Comparison of ENCODE assay signal across 8 cellular contexts in genomic region chr20:7285918-7286556, GRCh38.
DNase-seq lines count a peak whose midpoint lies in the region; ATAC-seq and TF ChIP-seq lines count a peak whose summit lies in the region.

No MANE protein-coding gene starts in this region.

- H3F3A ChIP-seq in SU-DHL-6 (ENCODE audit: insufficient read depth) = no peaks in the 10 kb centered on the region

- no peaks in the 10 kb centered on the region for H3K9me2 ChIP-seq in SU-DHL-6 (replicated peaks; ENCODE audit: insufficient read depth, low read length)

- WGBS in aorta, 2 donors = 16 to 17% methylated on average over 9 of the region's 9 CpGs

- H3K27ac ChIP-seq in SU-DHL-6 (ENCODE audit: low read depth, low read length) (no peak overlapping the region), aorta (ENCODE audit: low read depth in 1 of 2, low read length in 2 of 2) (no peak overlapping the region)

- H3K9me3 Mint-ChIP-seq in natural killer cell = peaks cover 0 to 2% of the 10 kb centered on the region in 2 donors
- H3K9me3 Mint-ChIP-seq in natural killer cell treated with Interleukin-12 subunit alpha and Interleukin-12 subunit beta and Interleukin-15 and Interleukin-18, amount 100 ng/mL, for 72 hours = no peaks in the 10 kb centered on the region

- no peak for DNase-seq in natural killer cell
- DNase-seq in natural killer cell treated with Interleukin-12 subunit alpha and Interleukin-12 subunit beta and Interleukin-15 and Interleukin-18, amount 100 ng/mL, for 72 hours (ENCODE audit: low spot score) = no peak
- peak; percentile 81 for DNase-seq in NCI-H146 treated with DMSO at 0.1 percent for 48 hours (lab: John Stamatoyannopoulos, UW; ENCODE audit: unreplicated experiment)
- DNase-seq in mucosa of gallbladder (ENCODE audit: low spot score) = peak; percentile 84
- peak; percentile 68 to 80 for DNase-seq in aorta

- H3K9ac ChIP-seq in SU-DHL-6 (ENCODE audit: low read length) = no peak overlapping the region

- H3K4me1 Mint-ChIP-seq in natural killer cell = no peaks in the 10 kb centered on the region
- H3K4me1 Mint-ChIP-seq in natural killer cell treated with Interleukin-12 subunit alpha and Interleukin-12 subunit beta and Interleukin-15 and Interleukin-18, amount 100 ng/mL, for 72 hours (ENCODE audit: low read depth in 2 of 2) = no peaks in the 10 kb centered on the region

- no peak overlapping the region for H3K27ac Mint-ChIP-seq in natural killer cell
- no peak overlapping the region for H3K27ac Mint-ChIP-seq in natural killer cell treated with Interleukin-12 subunit alpha and Interleukin-12 subunit beta and Interleukin-15 and Interleukin-18, amount 100 ng/mL, for 72 hours

- peak; percentile 50 for TF ChIP-seq CTCF in natural killer cell (IDR thresholded peaks at IDR 0.05)
- peak; percentile 87 for TF ChIP-seq CTCF in SU-DHL-6 (IDR thresholded peaks at IDR 0.05; ENCODE audit: insufficient read depth, low read length, poor library complexity, severe bottlenecking)

- H3K36me3 ChIP-seq in SU-DHL-6 (ENCODE audit: low read length) (no peaks in the 10 kb centered on the region), aorta (ENCODE audit: control insufficient read depth in 1 of 2, insufficient read depth in 2 of 2, low read length in 1 of 2) (no peaks in the 10 kb centered on the region)

- H3K4me2 ChIP-seq in SU-DHL-6 (ENCODE audit: low read depth, low read length, poor library complexity, severe bottlenecking) = no peak overlapping the region

- H3K4me1 ChIP-seq in aorta (ENCODE audit: control insufficient read depth in 1 of 2, insufficient read depth in 2 of 2, low read length in 2 of 2) = no peaks in the 10 kb centered on the region

- ATAC-seq in natural killer cell (peak in 1 of 3 donors; percentile 34), HG02642 (IDR thresholded peaks at IDR 0.05; ENCODE audit: poor library complexity, unreplicated experiment) (peak; percentile 83), esophagus mucosa (peak; percentile 72), aorta (ENCODE audit: low FRiP score) (peak; percentile 73)
- ATAC-seq in natural killer cell treated with Interleukin-12 subunit alpha and Interleukin-12 subunit beta and Interleukin-15 and Interleukin-18, amount 100 ng/mL, for 72 hours = no peak

- H3K4me3 ChIP-seq in SU-DHL-6 (ENCODE audit: insufficient read depth, low read length, poor library complexity, severe bottlenecking) (no peak overlapping the region), aorta (ENCODE audit: low read length in 2 of 2) (no peak overlapping the region)

- no peaks in the 10 kb centered on the region for H3K36me3 Mint-ChIP-seq in natural killer cell
- H3K36me3 Mint-ChIP-seq in natural killer cell treated with Interleukin-12 subunit alpha and Interleukin-12 subunit beta and Interleukin-15 and Interleukin-18, amount 100 ng/mL, for 72 hours = no peaks in the 10 kb centered on the region

- intact Hi-C loops in natural killer cell (cut with micrococcal nuclease) (loop anchor here (5.0 kb wide), 2 partner anchors 704 to 1144 kb away; no protein-coding TSS in a partner anchor), aorta (cut with DNase I) (loop anchor here (10.0 kb wide), 3 partner anchors 521 to 1141 kb away; partner anchors contain the start of gene BMP2 (in 1 of the 2))

- no peaks in the 10 kb centered on the region for H3K27me3 ChIP-seq in SU-DHL-6 (ENCODE audit: low read length)
- peaks cover 0 to 2% of the 10 kb centered on the region in 2 donors for H3K27me3 ChIP-seq in aorta (ENCODE audit: control insufficient read depth in 1 of 2, insufficient read depth in 2 of 2, low read length in 1 of 2)

- no peak overlapping the region for H3K4me3 Mint-ChIP-seq in natural killer cell
- H3K4me3 Mint-ChIP-seq in natural killer cell treated with Interleukin-12 subunit alpha and Interleukin-12 subunit beta and Interleukin-15 and Interleukin-18, amount 100 ng/mL, for 72 hours = no peak overlapping the region

- H3K79me2 ChIP-seq in SU-DHL-6 (ENCODE audit: insufficient read depth, low read length) = no peaks in the 10 kb centered on the region

- no peaks in the 10 kb centered on the region for H4K20me1 ChIP-seq in SU-DHL-6 (ENCODE audit: low read depth, low read length)

- no peaks in the 10 kb centered on the region for H3K27me3 Mint-ChIP-seq in natural killer cell (ENCODE audit: low read depth in 2 of 2)
- H3K27me3 Mint-ChIP-seq in natural killer cell treated with Interleukin-12 subunit alpha and Interleukin-12 subunit beta and Interleukin-15 and Interleukin-18, amount 100 ng/mL, for 72 hours = no peaks in the 10 kb centered on the region

- H3K9me3 ChIP-seq in SU-DHL-6 (ENCODE audit: insufficient read depth, low read length) (no peaks in the 10 kb centered on the region), aorta (ENCODE audit: control insufficient read depth, low read length) (no peaks in the 10 kb centered on the region)

- no peak overlapping the region for H2AFZ ChIP-seq in SU-DHL-6 (ENCODE audit: low read depth, low read length, severe bottlenecking)

Comparison
In these comparisons a context has a peak if more than half of its experiments do, and no peak if none do; other contexts are left out.
1. ATAC-seq: peak in HG02642 (single experiment), esophagus mucosa (single experiment) and aorta (single experiment); none in natural killer cell treated with Interleukin-12 subunit alpha and Interleukin-12 subunit beta and Interleukin-15 and Interleukin-18, amount 100 ng/mL, for 72 hours (0 of 2).
2. DNase-seq: peak in NCI-H146 treated with DMSO at 0.1 percent for 48 hours (single experiment), mucosa of gallbladder (single experiment) and aorta (2 of 2); none in natural killer cell (single experiment) and natural killer cell treated with Interleukin-12 subunit alpha and Interleukin-12 subunit beta and Interleukin-15 and Interleukin-18, amount 100 ng/mL, for 72 hours (single experiment).